ENCODE assay signal across 8 cellular contexts in genomic region chr11:447923-448731, GRCh38. TPM values are rescaled to one million over a fixed set of nuclear protein-coding genes. Genes with fewer than 3 reads are reported as not detected.
DNase-seq lines count a peak whose midpoint lies in the region; ATAC-seq and TF ChIP-seq lines count a peak whose summit lies in the region.

No MANE protein-coding gene starts in this region.

- ATAC-seq in GM19043 (IDR thresholded peaks at IDR 0.05; ENCODE audit: low read depth, unreplicated experiment) = peak; percentile 44
- ATAC-seq in HG03442 (IDR thresholded peaks at IDR 0.05; ENCODE audit: unreplicated experiment) = peak; percentile 42
- peak; percentile 78 for ATAC-seq in left lobe of liver

- peak overlapping the region; percentile 52 for H3K4me3 ChIP-seq in colonic mucosa

- DNase-seq in AG20443 (ENCODE audit: low spot score) (peak; percentile 98), NCI-H510A treated with DMSO at 0.1 percent for 48 hours (lab: John Stamatoyannopoulos, UW) (peak; percentile 84), colonic mucosa (peak; percentile 98), left lobe of liver (ENCODE audit: low spot score) (peak; percentile 93)
- DNase-seq in activated CD4-positive, alpha-beta T cell treated with anti-CD3 and anti-CD28 coated beads for 48 hours = peak; percentile 98
- DNase-seq in stimulated activated CD4-positive, alpha-beta T cell treated with anti-CD3 and anti-CD28 coated beads, Interleukin-1b, Interleukin-23, amount 100 ng/mL, for 48 hours = peak; percentile 95

- intact Hi-C loops in colonic mucosa (cut with DNase I) = loop anchor here (5.0 kb wide), 1 partner anchor 41 kb away; no protein-coding TSS in a partner anchor

- H3K27me3 ChIP-seq in colonic mucosa = no peaks in the 10 kb centered on the region

- peak overlapping the region; percentile 94 for H3K27ac ChIP-seq in colonic mucosa

- H3K9ac ChIP-seq in colonic mucosa (ENCODE audit: low read depth in 2 of 2, low read length in 2 of 2) = peak overlapping the region; percentile 72 to 82

- peak; percentile 74 for TF ChIP-seq CTCF in colonic mucosa (IDR thresholded peaks at IDR 0.05)

- no peaks in the 10 kb centered on the region for H3K36me3 ChIP-seq in colonic mucosa

- H3K4me1 ChIP-seq in colonic mucosa = peaks cover 13% of the 10 kb centered on the region

- H3K9me3 ChIP-seq in colonic mucosa = no peaks in the 10 kb centered on the region

RNA-seq across cellular contexts. Expression of gene PTDSS2, which starts 2.0 kb away (rescaled TPM):
- total RNA-seq in colonic mucosa = 10 to 100 TPM; 20.6 to 27.6 TPM
- 10.2 TPM for total RNA-seq in left lobe of liver

RNA-seq across cellular contexts. Expression of gene ANO9, which starts 6.3 kb away (rescaled TPM):
- total RNA-seq in colonic mucosa (100 to 1,000 TPM; 121 to 129 TPM), left lobe of liver (0.83 TPM)

RNA-seq across cellular contexts. Expression of gene SIGIRR, which starts 33.3 kb away (rescaled TPM):
- total RNA-seq in colonic mucosa (100 to 1,000 TPM in 1 of 2 donors, 10 to 100 TPM in 1; 91.4 to 177 TPM), left lobe of liver (96.2 TPM)

RNA-seq across cellular contexts. Expression of gene PKP3, which starts 54.1 kb away (rescaled TPM):
- total RNA-seq in colonic mucosa (100 to 1,000 TPM; 167 to 247 TPM), left lobe of liver (1.2 TPM)

RNA-seq across cellular contexts. Expression of gene RNH1, which starts 58.9 kb away (rescaled TPM):
- total RNA-seq in colonic mucosa (100 to 1,000 TPM; 106 to 140 TPM), left lobe of liver (85.4 TPM)

Comparison
In these comparisons a context has a peak if more than half of its experiments do, and no peak if none do; other contexts are left out.
1. Peak in every context shown above with its lines: DNase-seq, ATAC-seq, H3K4me3 ChIP-seq and H3K27ac ChIP-seq.
2. RNA of gene ANO9, which starts 6.3 kb away (total RNA-seq): 121 to 129 TPM in colonic mucosa; 0.83 TPM in left lobe of liver (single experiment); every median in the first group is over 10 times any median in the second.